ENCODE assay signal across 23 cellular contexts in the genomic region with DNA sequence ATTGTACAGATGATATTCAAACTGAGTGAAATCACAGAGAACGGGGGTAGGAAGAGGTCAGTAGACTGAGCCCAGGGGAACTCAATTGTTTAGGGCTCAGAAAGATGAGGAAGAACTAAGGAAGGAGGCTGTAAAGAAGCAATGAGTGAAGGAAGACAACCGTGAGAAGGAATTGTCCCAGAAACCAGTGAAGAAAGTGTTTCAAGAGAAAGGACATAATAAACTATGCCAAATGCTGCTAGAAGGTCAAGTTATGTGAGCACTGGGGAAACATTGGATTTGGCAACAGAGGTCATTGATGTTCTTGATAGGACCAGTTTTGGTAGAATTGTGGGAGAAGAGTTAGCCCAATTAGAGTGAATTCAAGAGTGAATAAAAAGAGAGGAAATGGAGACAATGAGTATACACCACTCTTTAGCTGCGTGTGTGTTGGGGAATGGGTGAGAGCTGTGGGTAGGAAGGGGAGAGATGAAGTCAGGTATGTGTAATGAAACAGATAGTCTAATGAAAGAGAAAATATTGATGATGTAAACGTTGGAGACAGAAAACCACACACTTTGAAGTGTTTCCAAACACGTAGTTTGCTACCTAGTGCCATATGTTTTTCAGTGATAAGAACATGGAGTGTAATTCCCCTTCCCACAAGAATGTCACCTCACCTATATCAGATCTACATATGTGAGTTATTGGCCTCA. TPM values are rescaled to one million over a fixed set of nuclear protein-coding genes. Genes with fewer than 3 reads are reported as not detected.
"Had no signal": no experiment of that assay in that cellular context is flagged by ENCODE, and none has a peak within 500 bp of the region (broad histone marks: within the 10 kb centered on the region; RNA-seq: fewer than 3 reads in every experiment).

No MANE protein-coding gene starts in this region.

- DNase-seq: cortex of kidney; effector memory CD8-positive, alpha-beta T cell; erythroblast; esophagus squamous epithelium; hypothalamus; mucosa of descending colon; naive B cell; stimulated activated CD4-positive, alpha-beta T cell treated with anti-CD3 and anti-CD28 coated beads, Interleukin-12 subunit alpha, Interleukin-12 subunit beta, amount 100 ng/mL, for 4 hours; stimulated activated CD4-positive, alpha-beta T cell treated with anti-CD3 and anti-CD28 coated beads, Interleukin-1b, Interleukin-23, amount 100 ng/mL, for 48 hours; stimulated activated CD4-positive, alpha-beta T cell treated with anti-CD3 and anti-CD28 coated beads, Interleukin-4, amount 100 ng/mL, for 1 hour; stimulated activated naive CD4-positive, alpha-beta T cell treated with Interleukin-2 at 50 U/mL for 16 hours; upper lobe of right lung; uterus had no signal

- H3K4me3 ChIP-seq: esophagus squamous epithelium, lung, mucosa of descending colon, prostate gland, right atrium auricular region, smooth muscle cell, thoracic aorta, tibial nerve, upper lobe of right lung, uterus had no signal

- ATAC-seq: effector memory CD8-positive, alpha-beta T cell; left lobe of liver; mucosa of descending colon; natural killer cell treated with Interleukin-12 subunit alpha and Interleukin-12 subunit beta and Interleukin-15 and Interleukin-18, amount 100 ng/mL, for 72 hours; sciatic nerve; stimulated activated effector memory CD8-positive, alpha-beta T cell treated with anti-CD3 and anti-CD28 coated beads, Interleukin-12 subunit alpha, Interleukin-12 subunit beta, amount 100 ng/mL, for 72 hours; upper lobe of right lung had no signal

RNA-seq across cellular contexts. Expression of a gene that starts 42.5 kb away (rescaled TPM):
- total RNA-seq: natural killer cell treated with Interleukin-12 subunit alpha and Interleukin-12 subunit beta and Interleukin-15 and Interleukin-18, amount 100 ng/mL, for 72 hours had no signal
